In the genomic region with DNA sequence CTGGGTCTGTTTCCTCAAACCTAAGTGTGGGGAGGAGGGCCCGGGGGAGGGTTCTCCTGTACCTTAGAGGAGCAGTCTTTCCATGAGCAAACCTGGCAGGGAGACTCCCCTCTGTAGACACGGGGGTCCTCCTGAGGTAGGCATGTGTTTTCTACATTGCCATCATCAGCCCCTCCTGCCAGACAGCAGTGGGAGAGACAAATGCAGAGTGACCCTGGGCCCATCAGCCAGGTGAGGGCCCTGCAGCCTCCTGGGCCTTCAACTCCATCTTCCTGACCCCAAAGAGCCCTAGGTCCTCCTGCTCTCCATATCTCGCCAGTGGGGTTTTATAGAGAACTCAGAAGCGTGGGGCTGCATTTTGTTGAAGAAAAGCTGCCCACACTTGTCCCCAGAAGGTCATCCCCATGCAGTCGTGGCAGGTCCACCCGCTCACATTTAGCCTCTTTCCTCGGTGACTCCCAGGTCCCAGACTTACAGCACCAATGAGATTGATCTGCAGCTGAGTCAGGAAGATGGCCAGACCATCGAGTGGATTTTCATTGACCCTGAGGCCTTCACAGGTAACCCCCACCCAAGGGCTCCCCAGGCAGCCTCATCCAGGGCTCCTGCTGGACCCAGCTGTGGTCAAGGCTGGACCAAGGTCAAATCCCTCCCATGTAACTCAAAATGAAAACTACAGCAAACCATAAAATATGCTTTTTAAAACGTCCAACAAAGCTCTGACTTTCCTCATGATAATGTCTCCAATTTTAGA, we compare ENCODE assay signal across 17 cellular contexts. TPM values are rescaled to one million over a fixed set of nuclear protein-coding genes. Genes with fewer than 3 reads are reported as not detected.
A peak's percentile ranks its signal among the peaks of the same experiment; 100 is the strongest.
DNase-seq lines count a peak whose midpoint lies in the region; ATAC-seq, FAIRE-seq and TF ChIP-seq lines count a peak whose summit lies in the region.
"Had no signal": no experiment of that assay in that cellular context is flagged by ENCODE, and none has a peak within 500 bp of the region (broad histone marks: within the 10 kb centered on the region; RNA-seq: fewer than 3 reads in every experiment).

No MANE protein-coding gene starts in this region.

- H3K9me3 Mint-ChIP-seq in neural crest cell = no peaks in the 10 kb centered on the region
- H3K9me3 Mint-ChIP-seq: H9 had no signal

- intact Hi-C loops in K562 (cut with micrococcal nuclease) = no loop called here

- H2AFZ ChIP-seq in K562 (ENCODE audit: low read depth, low read length) = no peak overlapping the region

- peak overlapping the region; percentile 20 for H3K4me3 Mint-ChIP-seq in neural crest cell
- H3K4me3 Mint-ChIP-seq: H9 had no signal

- H3K4me3 ChIP-seq in K562 = no peak overlapping the region

- no peaks in the 10 kb centered on the region for H3K79me2 ChIP-seq in K562 (ENCODE audit: control insufficient read depth, insufficient read depth, low read length)

- no peak for TF ChIP-seq EP300 in K562 (IDR thresholded peaks at IDR 0.05; ENCODE audit: low read length)

- peaks cover 0 to 38% of the 10 kb centered on the region in 2 experiments; a peak in 3 of 5 replicates for H3K4me1 ChIP-seq in K562 (replicated peaks in 1 of 2; ENCODE audit: control insufficient read depth in 2 of 2, insufficient read depth in 2 of 2, low read length in 2 of 2)

- CTCF ChIA-PET in K562 (lab: Yijun Ruan, JAX; ENCODE audit: low intra/inter-chr PET ratio) = no interaction called here

- in situ Hi-C loops in K562 (cut with MboI) = no loop called here

- no TSS peak for BruUV-seq in K562 (replicated peaks; lab: Mats Ljungman, UMichigan)

- no peak overlapping the region for H3K9ac ChIP-seq in K562 (ENCODE audit: insufficient read depth in 1 of 2, low read depth in 2 of 2, low read length in 2 of 2)

- no peak overlapping the region for H3K4me2 ChIP-seq in K562 (ENCODE audit: insufficient read depth, low read length)

- WGBS in K562 (ENCODE audit: insufficient coverage, low coverage, missing lambda C conversion rate) = 9% methylated on average over 5 of the region's 9 CpGs

- no peak for FAIRE-seq in K562 (lab: Jason Lieb, UNC)
- FAIRE-seq: A204.1 had no signal

- POLR2A ChIA-PET in K562 (lab: Yijun Ruan, JAX) = interaction anchor here (0.7 to 1.1 kb wide), 2 partner anchors 8 to 10 kb away, joined by 3 read pairs; a partner anchor contains a TSS

- no peak overlapping the region for H3K27ac ChIP-seq in K562 (ENCODE audit: extremely low read depth, low read depth, low read length)
- H3K27ac ChIP-seq: C4-2B had no signal

- H3K27me3 ChIP-seq in K562 (ENCODE audit: control insufficient read depth in 2 of 2, insufficient read depth in 2 of 2, low read length in 2 of 2) = no peaks in the 10 kb centered on the region

- peaks cover 7% of the 10 kb centered on the region; the same call in 1 of the 3 replicates for H3K36me3 ChIP-seq in K562 (ENCODE audit: control insufficient read depth, insufficient read depth, low read length)

- no peak for TF ChIP-seq POLR2A in K562 (conservative IDR thresholded peaks at IDR 0.05)

- no peak for TF ChIP-seq CTCF in K562 (IDR thresholded peaks at IDR 0.05 in 2 of 3, conservative IDR thresholded peaks at IDR 0.05 in 1 of 3; ENCODE audit: insufficient read depth in 2 of 3, low read depth in 1 of 3, low read length in 3 of 3)
- TF ChIP-seq CTCF in neural crest cell (conservative IDR thresholded peaks at IDR 0.05) = no peak

- peak; percentile 57 for DNase-seq in activated effector memory CD4-positive, alpha-beta T cell treated with anti-CD3 and anti-CD28 coated beads, Interleukin-2, amount 50 U/mL, for 16 hours
- DNase-seq in activated effector memory CD4-positive, alpha-beta T cell treated with Interleukin-2 at 50 U/mL for 16 hours = no peak
- peak in 1 of 4 experiments; percentile 20 for DNase-seq in K562 (ENCODE audit: extremely low read depth in 1 of 4, low spot score in 3 of 4)
- no peak for DNase-seq in neural crest cell (ENCODE audit: low read depth, low spot score)
- DNase-seq in activated CD4-positive, alpha-beta T cell treated with anti-CD3 and anti-CD28 coated beads for 48 hours = no peak
- DNase-seq in NCI-H2029 (lab: John Stamatoyannopoulos, UW) = no peak
- DNase-seq: DMS153, EL, H9, NCI-H187, NCI-H345, NCI-H69, SHP77 treated with DMSO at 0.1 percent for 48 hours had no signal

- H3K4me1 Mint-ChIP-seq in neural crest cell = peaks cover 5% of the 10 kb centered on the region

- H3K9me1 ChIP-seq in K562 (ENCODE audit: control insufficient read depth, insufficient read depth, low read length) = no peaks in the 10 kb centered on the region

- no peak for TF ChIP-seq RAD21 in K562 (CRISPR knock-in tag; conservative IDR thresholded peaks at IDR 0.05 in 1 of 2, IDR thresholded peaks at IDR 0.05 in 1 of 2)

- ATAC-seq in K562 (0 out of 3 replicates have a peak, but pooled peaks have one; percentile 4), GM19455 (IDR thresholded peaks at IDR 0.05; ENCODE audit: unreplicated experiment) (no peak), HG03520 (IDR thresholded peaks at IDR 0.05; ENCODE audit: unreplicated experiment) (no peak)

- no peaks in the 10 kb centered on the region for H4K20me1 ChIP-seq in K562 (replicated peaks; ENCODE audit: control insufficient read depth, insufficient read depth, low read length)

- H3K27me3 Mint-ChIP-seq in neural crest cell (ENCODE audit: low read depth) = peaks cover 3% of the 10 kb centered on the region

- peaks cover 9% of the 10 kb centered on the region for H3K36me3 Mint-ChIP-seq in neural crest cell (ENCODE audit: low read depth)

- H3K9me3 ChIP-seq in K562 (replicated peaks; ENCODE audit: control insufficient read depth, insufficient read depth, low read depth, low read length) = no peaks in the 10 kb centered on the region

- H3K27ac Mint-ChIP-seq in neural crest cell (ENCODE audit: unreplicated experiment) = no peak overlapping the region

RNA-seq across cellular contexts. Expression of a gene that starts 2.6 kb away (rescaled TPM):
- total RNA-seq in K562 (2011; cell fraction: chromatin; rRNA removed; ENCODE audit: low replicate concordance) = not detected in 2 replicates
- total RNA-seq in K562 (2011; cell fraction: nucleolus; rRNA removed) = not detected in 2 replicates
- total RNA-seq in K562 (2011; cell fraction: nucleoplasm; rRNA removed) = not detected in 2 replicates
- total RNA-seq in K562 (2014; rRNA removed) (not detected in 2 replicates), K562 (2014; rRNA removed; fragmentation: Illumina TruSeq; extraction: Trizol) (not detected in 2 replicates), K562 (2015; rRNA removed; fragmentation: Illumina TruSeq; extraction: Trizol) (not detected in 2 replicates), K562 (2021) (not detected in 2 replicates), neural crest cell (not detected in 2 replicates)
- polyA plus RNA-seq in K562 (2011; rRNA removed) (not detected in 2 replicates), K562 (2014; fragmentation: Illumina TruSeq; extraction: Trizol) (not detected in 2 replicates), K562 (2014; fragmentation: Nextera tagmentation; extraction: Ambion mirVana) (not detected), K562 (2014; rRNA removed) (not detected in 2 replicates)
- polyA plus RNA-seq in K562 (2011; cell fraction: cytosol; rRNA removed) = not detected in 2 replicates
- not detected in 2 replicates for polyA plus RNA-seq in K562 (2011; cell fraction: nucleus; rRNA removed)
- polyA plus RNA-seq in K562 (2012) = 0.07 TPM in 1 of 2 replicates, not detected in the other
- not detected in 2 replicates for polyA minus RNA-seq in K562 (2011; rRNA and poly(A)+ RNA removed)
- not detected in 2 replicates for polyA minus RNA-seq in K562 (2011; cell fraction: cytosol; rRNA and poly(A)+ RNA removed)
- not detected in 2 replicates for polyA minus RNA-seq in K562 (2011; cell fraction: nucleus; rRNA and poly(A)+ RNA removed)
- total RNA-seq: H9 had no signal

RNA-seq across cellular contexts. Expression of a gene that starts 8.2 kb away (rescaled TPM):
- 21.5 and 44.0 TPM in 2 replicates for total RNA-seq in K562 (2011; cell fraction: chromatin; rRNA removed; ENCODE audit: low replicate concordance)
- total RNA-seq in K562 (2011; cell fraction: nucleolus; rRNA removed) = 17.1 and 20.8 TPM in 2 replicates
- 17.3 and 24.3 TPM in 2 replicates for total RNA-seq in K562 (2011; cell fraction: nucleoplasm; rRNA removed)
- 5.4 and 6.4 TPM in 2 replicates for total RNA-seq in K562 (2014; rRNA removed)
- 7.7 and 8.9 TPM in 2 replicates for total RNA-seq in K562 (2014; rRNA removed; fragmentation: Illumina TruSeq; extraction: Trizol)
- total RNA-seq in K562 (2015; rRNA removed; fragmentation: Illumina TruSeq; extraction: Trizol) = 6.3 and 6.4 TPM in 2 replicates
- 7.0 and 7.1 TPM in 2 replicates for total RNA-seq in K562 (2021)
- polyA plus RNA-seq in K562 (2011; rRNA removed) = 9.8 TPM in 2 replicates
- 3.9 and 7.2 TPM in 2 replicates for polyA plus RNA-seq in K562 (2011; cell fraction: cytosol; rRNA removed)
- polyA plus RNA-seq in K562 (2011; cell fraction: nucleus; rRNA removed) = 22.4 and 25.0 TPM in 2 replicates
- 3.9 and 7.4 TPM in 2 replicates for polyA plus RNA-seq in K562 (2012)
- polyA plus RNA-seq in K562 (2014; fragmentation: Illumina TruSeq; extraction: Trizol) = 6.6 and 7.0 TPM in 2 replicates
- polyA plus RNA-seq in K562 (2014; fragmentation: Nextera tagmentation; extraction: Ambion mirVana) = 1 to 10 TPM; 2.0 to 5.4 TPM
- polyA plus RNA-seq in K562 (2014; rRNA removed) = 9.0 and 10.1 TPM in 2 replicates
- 10.9 and 13.6 TPM in 2 replicates for polyA minus RNA-seq in K562 (2011; rRNA and poly(A)+ RNA removed)
- polyA minus RNA-seq in K562 (2011; cell fraction: cytosol; rRNA and poly(A)+ RNA removed) = 3.1 and 3.2 TPM in 2 replicates
- polyA minus RNA-seq in K562 (2011; cell fraction: nucleus; rRNA and poly(A)+ RNA removed) = 16.4 and 27.3 TPM in 2 replicates
- 11.8 and 12.8 TPM in 2 replicates for total RNA-seq in neural crest cell

RNA-seq across cellular contexts. Expression of a gene that starts 8.4 kb away (rescaled TPM):
- 27.4 and 63.2 TPM in 2 replicates for total RNA-seq in K562 (2011; cell fraction: chromatin; rRNA removed; ENCODE audit: low replicate concordance)
- 23.7 and 30.0 TPM in 2 replicates for total RNA-seq in K562 (2011; cell fraction: nucleolus; rRNA removed)
- 38.7 and 47.6 TPM in 2 replicates for total RNA-seq in K562 (2011; cell fraction: nucleoplasm; rRNA removed)
- 63.5 and 82.7 TPM in 2 replicates for total RNA-seq in K562 (2014; rRNA removed)
- total RNA-seq in K562 (2014; rRNA removed; fragmentation: Illumina TruSeq; extraction: Trizol) = 81.0 and 96.4 TPM in 2 replicates
- 89.7 and 104 TPM in 2 replicates for total RNA-seq in K562 (2015; rRNA removed; fragmentation: Illumina TruSeq; extraction: Trizol)
- 51.3 and 53.9 TPM in 2 replicates for total RNA-seq in K562 (2021)
- 17.8 and 33.9 TPM in 2 replicates for polyA plus RNA-seq in K562 (2011; rRNA removed)
- 23.0 and 25.1 TPM in 2 replicates for polyA plus RNA-seq in K562 (2011; cell fraction: cytosol; rRNA removed)
- 35.6 and 40.4 TPM in 2 replicates for polyA plus RNA-seq in K562 (2011; cell fraction: nucleus; rRNA removed)
- 41.0 and 76.0 TPM in 2 replicates for polyA plus RNA-seq in K562 (2012)
- 85.4 and 89.1 TPM in 2 replicates for polyA plus RNA-seq in K562 (2014; fragmentation: Illumina TruSeq; extraction: Trizol)
- polyA plus RNA-seq in K562 (2014; fragmentation: Nextera tagmentation; extraction: Ambion mirVana) = 100 to 1,000 TPM in 1 of 2 experiments, 10 to 100 TPM in 1; 77.5 to 169 TPM
- polyA plus RNA-seq in K562 (2014; rRNA removed) = 49.3 and 54.4 TPM in 2 replicates
- 19.9 and 20.6 TPM in 2 replicates for polyA minus RNA-seq in K562 (2011; rRNA and poly(A)+ RNA removed)
- polyA minus RNA-seq in K562 (2011; cell fraction: cytosol; rRNA and poly(A)+ RNA removed) = 8.9 and 12.3 TPM in 2 replicates
- polyA minus RNA-seq in K562 (2011; cell fraction: nucleus; rRNA and poly(A)+ RNA removed) = 11.4 and 28.1 TPM in 2 replicates
- 85.7 and 89.0 TPM in 2 replicates for total RNA-seq in neural crest cell

RNA-seq across cellular contexts. Expression of a gene that starts 16.2 kb away (rescaled TPM):
- not detected in 2 replicates for total RNA-seq in K562 (2011; cell fraction: chromatin; rRNA removed; ENCODE audit: low replicate concordance)
- not detected in 2 replicates for total RNA-seq in K562 (2011; cell fraction: nucleolus; rRNA removed)
- total RNA-seq in K562 (2011; cell fraction: nucleoplasm; rRNA removed) = not detected in 2 replicates
- total RNA-seq in K562 (2014; rRNA removed) = not detected in 2 replicates
- not detected in 2 replicates for total RNA-seq in K562 (2014; rRNA removed; fragmentation: Illumina TruSeq; extraction: Trizol)
- total RNA-seq in K562 (2015; rRNA removed; fragmentation: Illumina TruSeq; extraction: Trizol) = not detected in 2 replicates
- not detected in 2 replicates for total RNA-seq in K562 (2021)
- not detected in 2 replicates for polyA plus RNA-seq in K562 (2011; rRNA removed)
- not detected in 2 replicates for polyA plus RNA-seq in K562 (2011; cell fraction: cytosol; rRNA removed)
- polyA plus RNA-seq in K562 (2011; cell fraction: nucleus; rRNA removed) = not detected in 2 replicates
- polyA plus RNA-seq in K562 (2012) = not detected in 2 replicates
- polyA plus RNA-seq in K562 (2014; fragmentation: Illumina TruSeq; extraction: Trizol) = not detected in 2 replicates
- polyA plus RNA-seq in K562 (2014; fragmentation: Nextera tagmentation; extraction: Ambion mirVana) = not detected
- not detected in 2 replicates for polyA plus RNA-seq in K562 (2014; rRNA removed)
- not detected in 2 replicates for polyA minus RNA-seq in K562 (2011; rRNA and poly(A)+ RNA removed)
- not detected in 2 replicates for polyA minus RNA-seq in K562 (2011; cell fraction: cytosol; rRNA and poly(A)+ RNA removed)
- polyA minus RNA-seq in K562 (2011; cell fraction: nucleus; rRNA and poly(A)+ RNA removed) = not detected in 2 replicates
- 4.1 and 5.8 TPM in 2 replicates for total RNA-seq in neural crest cell
- total RNA-seq: H9 had no signal

RNA-seq across cellular contexts. Expression of a gene that starts 21.9 kb away (rescaled TPM):
- total RNA-seq in K562 (2011; cell fraction: chromatin; rRNA removed; ENCODE audit: low replicate concordance) = not detected in 2 replicates
- not detected in 2 replicates for total RNA-seq in K562 (2011; cell fraction: nucleolus; rRNA removed)
- total RNA-seq in K562 (2011; cell fraction: nucleoplasm; rRNA removed) = not detected in 2 replicates
- total RNA-seq in K562 (2014; rRNA removed) = not detected in 2 replicates
- total RNA-seq in K562 (2014; rRNA removed; fragmentation: Illumina TruSeq; extraction: Trizol) = not detected in 2 replicates
- total RNA-seq in K562 (2015; rRNA removed; fragmentation: Illumina TruSeq; extraction: Trizol) = not detected in 2 replicates
- total RNA-seq in K562 (2021) = not detected in 2 replicates
- not detected in 2 replicates for polyA plus RNA-seq in K562 (2011; rRNA removed)
- polyA plus RNA-seq in K562 (2011; cell fraction: cytosol; rRNA removed) = not detected in 2 replicates
- polyA plus RNA-seq in K562 (2011; cell fraction: nucleus; rRNA removed) = not detected in 2 replicates
- polyA plus RNA-seq in K562 (2012) = not detected in 2 replicates
- polyA plus RNA-seq in K562 (2014; fragmentation: Illumina TruSeq; extraction: Trizol) = not detected in 2 replicates
- not detected for polyA plus RNA-seq in K562 (2014; fragmentation: Nextera tagmentation; extraction: Ambion mirVana)
- polyA plus RNA-seq in K562 (2014; rRNA removed) = not detected in 2 replicates
- not detected in 2 replicates for polyA minus RNA-seq in K562 (2011; rRNA and poly(A)+ RNA removed)
- polyA minus RNA-seq in K562 (2011; cell fraction: cytosol; rRNA and poly(A)+ RNA removed) = not detected in 2 replicates
- not detected in 2 replicates for polyA minus RNA-seq in K562 (2011; cell fraction: nucleus; rRNA and poly(A)+ RNA removed)
- total RNA-seq in neural crest cell = 52.4 and 54.2 TPM in 2 replicates
- total RNA-seq: H9 had no signal
